7 cellular contexts compared by ENCODE assay signal in the genomic region with DNA sequence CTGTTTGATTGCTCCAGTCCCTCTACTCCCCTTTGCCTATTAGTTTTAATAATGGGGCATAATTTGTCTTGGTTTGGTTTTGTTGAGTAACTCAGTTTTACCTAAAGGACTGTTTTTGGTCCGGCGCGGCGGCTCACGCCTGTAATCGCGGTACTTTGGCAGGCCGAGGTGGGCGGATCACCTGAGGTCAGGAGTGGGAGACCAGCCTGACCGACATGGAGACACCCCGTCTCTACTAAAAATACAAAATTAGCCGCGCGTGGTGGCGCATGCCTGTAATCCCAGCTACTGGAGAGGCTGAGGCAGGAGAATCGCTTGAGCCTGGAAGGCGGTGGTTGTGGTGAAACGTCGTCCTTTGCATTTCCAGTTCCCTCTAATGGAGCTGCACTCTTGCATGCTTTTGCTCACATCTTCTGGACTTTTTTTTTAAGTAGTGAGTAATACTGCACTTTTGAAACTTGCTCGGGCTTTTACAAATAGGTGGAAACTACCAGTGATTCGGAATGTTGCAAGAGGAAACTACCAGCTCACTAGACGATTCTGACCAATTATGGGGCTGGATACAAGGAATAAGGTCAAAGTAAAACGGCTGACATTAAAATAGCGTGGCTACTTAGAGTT. TPM values are rescaled to one million over a fixed set of nuclear protein-coding genes. Genes with fewer than 3 reads are reported as not detected.
DNase-seq lines count a peak whose midpoint lies in the region; ATAC-seq and TF ChIP-seq lines count a peak whose summit lies in the region.

No MANE protein-coding gene starts in this region.

- ATAC-seq in GM18861 (IDR thresholded peaks at IDR 0.05; ENCODE audit: unreplicated experiment) (peak; percentile 4), HG02763 (IDR thresholded peaks at IDR 0.05; ENCODE audit: unreplicated experiment) (peak; percentile 2)

- DNase-seq in NOMO-1 treated with DMSO at 0.1 percent for 48 hours (lab: John Stamatoyannopoulos, UW; ENCODE audit: unreplicated experiment) = peak; percentile 93
- DNase-seq in amniotic epithelial cell (ENCODE audit: low read depth) = peak; percentile 95
- peak; percentile 48 for DNase-seq in kidney epithelial cell (ENCODE audit: low read depth)
- DNase-seq in stimulated activated CD4-positive, alpha-beta T cell treated with anti-CD3 and anti-CD28 coated beads, Interleukin-4, amount 100 ng/mL, for 4 hours = peak; percentile 2 to 10
- DNase-seq in D341Med (ENCODE audit: low spot score) = no peak

- H3K27me3 ChIP-seq in kidney epithelial cell (ENCODE audit: control insufficient read depth, insufficient read depth, low read length) = no peaks in the 10 kb centered on the region

- TF ChIP-seq CTCF in kidney epithelial cell (IDR thresholded peaks at IDR 0.05; ENCODE audit: insufficient read depth, low read length, poor library complexity, severe bottlenecking) = no peak

- H3K4me3 ChIP-seq in kidney epithelial cell (ENCODE audit: low read depth, low read length) = peak overlapping the region; percentile 1

- peaks cover 2% of the 10 kb centered on the region for H3K36me3 ChIP-seq in kidney epithelial cell (ENCODE audit: control insufficient read depth, insufficient read depth, low read length)

RNA-seq across cellular contexts. Expression of a gene that starts 0.7 kb away (rescaled TPM):
- total RNA-seq in kidney epithelial cell = 17.5 and 18.8 TPM in 2 replicates

RNA-seq across cellular contexts. Expression of a gene that starts 33.1 kb away (rescaled TPM):
- 586 and 649 TPM in 2 replicates for total RNA-seq in kidney epithelial cell

RNA-seq across cellular contexts. Expression of a gene that starts 51.1 kb away (rescaled TPM):
- not detected in 2 replicates for total RNA-seq in kidney epithelial cell
